ENCODE assay signal across 22 cellular contexts in the genomic region with DNA sequence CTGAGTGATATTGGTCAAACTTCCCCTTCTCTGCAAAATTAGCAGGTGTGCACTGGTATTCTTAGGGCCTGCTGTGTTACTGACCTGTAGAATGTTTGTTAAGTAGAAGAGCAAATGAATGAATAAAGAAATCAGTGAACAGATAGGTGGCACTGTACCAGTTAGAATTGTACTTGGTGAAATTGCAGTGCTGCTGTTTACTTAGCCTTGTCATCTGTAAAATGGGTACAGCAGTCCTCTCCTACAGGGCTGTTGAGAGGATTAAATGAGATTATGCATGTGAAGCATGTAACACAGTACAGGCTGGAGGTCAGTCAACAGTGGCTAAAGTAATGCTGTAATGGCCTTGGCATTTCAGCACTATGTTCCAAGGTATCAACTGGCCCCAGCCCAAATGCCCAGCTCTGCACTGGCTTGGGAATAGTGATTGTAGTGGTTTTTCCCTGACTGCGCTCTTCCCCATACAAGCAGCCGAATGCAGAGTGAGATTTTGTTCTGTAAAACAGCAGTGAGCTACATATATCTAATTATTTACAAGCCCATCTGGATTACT. TPM values are rescaled to one million over a fixed set of nuclear protein-coding genes. Genes with fewer than 3 reads are reported as not detected.
DNase-seq lines count a peak whose midpoint lies in the region; ATAC-seq, FAIRE-seq and TF ChIP-seq lines count a peak whose summit lies in the region.
"Had no signal": no experiment of that assay in that cellular context is flagged by ENCODE, and none has a peak within 500 bp of the region (broad histone marks: within the 10 kb centered on the region; RNA-seq: fewer than 3 reads in every experiment).

No MANE protein-coding gene starts in this region.

- H3K27me3 ChIP-seq in Caco-2 (replicated peaks; ENCODE audit: control insufficient read depth, insufficient read depth, low read length) (no peaks in the 10 kb centered on the region), GM06990 (replicated peaks; ENCODE audit: control insufficient read depth, insufficient read depth, low read length) (no peaks in the 10 kb centered on the region)

- no peaks in the 10 kb centered on the region for H3K27me3 Mint-ChIP-seq in Caco-2 (ENCODE audit: insufficient read depth, unreplicated experiment)
- H3K27me3 Mint-ChIP-seq: B cell had no signal

- no peak overlapping the region for H3K4me3 ChIP-seq in Caco-2 (ENCODE audit: low read depth, low read length)
- no peak overlapping the region for H3K4me3 ChIP-seq in GM06990 (replicated peaks; ENCODE audit: low read depth, low read length)
- H3K4me3 ChIP-seq: SK-N-MC had no signal

- no peaks in the 10 kb centered on the region for H3K9me3 ChIP-seq in Caco-2

- H3K9me3 Mint-ChIP-seq in Caco-2 (ENCODE audit: unreplicated experiment) = no peaks in the 10 kb centered on the region
- H3K9me3 Mint-ChIP-seq: CD8-positive, alpha-beta T cell had no signal

- H3K36me3 ChIP-seq in Caco-2 (ENCODE audit: control insufficient read depth, insufficient read depth, low read length) (0 out of 2 replicates have a peak, but pooled peaks cover 1% of the 10 kb centered on the region), GM06990 (ENCODE audit: control insufficient read depth, insufficient read depth, low read length) (no peaks in the 10 kb centered on the region; the same call in 1 of the 2 replicates)

- H3K36me3 Mint-ChIP-seq in Caco-2 (ENCODE audit: insufficient read depth, unreplicated experiment) = peaks cover 10% of the 10 kb centered on the region
- H3K36me3 Mint-ChIP-seq: CD8-positive, alpha-beta T cell had no signal

- no peak for DNase-seq in Caco-2
- no peak for DNase-seq in GM06990 (ENCODE audit: extremely low read depth, insufficient read length)
- DNase-seq in astrocyte of the hippocampus (ENCODE audit: low read depth, low spot score) = peak; percentile 41
- no peak for DNase-seq in left lobe of liver (ENCODE audit: low spot score)
- no peak for DNase-seq in HTR-8/SVneo (ENCODE audit: insufficient read length, low spot score)
- no peak for DNase-seq in midbrain (lab: John Stamatoyannopoulos, UW)
- DNase-seq in activated effector memory CD4-positive, alpha-beta T cell treated with Interleukin-2 at 50 U/mL for 16 hours = no peak
- DNase-seq: CD8-positive, alpha-beta T cell; DMS 273 treated with DMSO at 0.1 percent for 48 hours; DMS79; EL; GDM1; KBM-7; MM.1S; NCI-H2029 treated with DMSO at 0.1 percent for 48 hours; NCI-H526 treated with DMSO at 0.1 percent for 48 hours; SIG-M5 had no signal

- peak; percentile 56 for ATAC-seq in left lobe of liver
- ATAC-seq: CD8-positive, alpha-beta T cell; HCT116 had no signal

- no peaks in the 10 kb centered on the region for H3K4me1 Mint-ChIP-seq in Caco-2 (ENCODE audit: low read depth, unreplicated experiment)
- H3K4me1 Mint-ChIP-seq: B cell had no signal

- peaks cover 36% of the 10 kb centered on the region for H3K4me1 ChIP-seq in Caco-2

- FAIRE-seq in HTR-8/SVneo (lab: Jason Lieb, UNC) = no peak
- FAIRE-seq: GM12892, GM19239 had no signal

- CTCF ChIA-PET in Caco-2 (lab: Charles Lee) = no interaction called here

- H3K4me3 Mint-ChIP-seq in Caco-2 (ENCODE audit: unreplicated experiment) = no peak overlapping the region
- H3K4me3 Mint-ChIP-seq: B cell; CD8-positive, alpha-beta T cell had no signal

- POLR2A ChIA-PET in Caco-2 (lab: Charles Lee) = no interaction called here

- H3K27ac Mint-ChIP-seq in Caco-2 (ENCODE audit: unreplicated experiment) = no peak overlapping the region
- H3K27ac Mint-ChIP-seq: B cell; CD8-positive, alpha-beta T cell had no signal

- TSS peak; percentile 10 for BruUV-seq in Caco-2 (replicated peaks; lab: Mats Ljungman, UMichigan)

- TF ChIP-seq CTCF in Caco-2 (IDR thresholded peaks at IDR 0.05; ENCODE audit: insufficient read depth in 1 of 2, low read depth in 1 of 2, low read length in 1 of 2, severe bottlenecking in 1 of 2, unreplicated experiment in 1 of 2) (no peak), GM06990 (IDR thresholded peaks at IDR 0.05; ENCODE audit: insufficient read depth, low read length, poor library complexity, severe bottlenecking) (peak; percentile 4)

- intact Hi-C loops in Caco-2 (cut with micrococcal nuclease; ENCODE audit: unreplicated experiment) = no loop called here

RNA-seq across cellular contexts. Expression of a gene that starts 10.5 kb away (rescaled TPM):
- total RNA-seq in Caco-2 (2022) (11.3 and 13.6 TPM in 2 replicates), left lobe of liver (3.6 TPM)
